13 cellular contexts compared by ENCODE assay signal in the genomic region with DNA sequence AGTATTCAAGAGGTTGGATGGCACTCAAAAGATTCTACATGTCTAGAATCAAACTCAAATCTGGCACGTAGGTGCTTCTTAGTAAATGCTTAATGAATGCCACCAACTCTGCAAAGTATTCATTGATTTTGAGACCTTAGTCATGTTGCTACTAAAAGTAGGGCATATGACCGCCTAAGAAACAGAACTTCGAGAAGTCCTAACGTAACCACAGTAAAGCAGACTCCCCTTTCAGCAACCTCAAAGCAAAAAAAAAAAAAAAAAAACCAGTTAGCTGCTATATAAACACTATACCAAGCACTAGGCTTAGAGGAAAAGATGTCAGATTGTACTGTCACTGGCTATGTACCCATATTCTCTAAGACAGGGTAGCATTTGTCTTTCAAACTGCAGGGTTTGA.
"Had no signal": no experiment of that assay in that cellular context is flagged by ENCODE, and none has a peak within 500 bp of the region (broad histone marks: within the 10 kb centered on the region; RNA-seq: fewer than 3 reads in every experiment).

No MANE protein-coding gene starts in this region.

- H3K4me3 Mint-ChIP-seq: activated T-cell treated with anti-CD3 and anti-CD28 coated beads, Interleukin-2, amount 50 U/mL, for 4 hours; brain; dendritic cell treated with granulocyte-macrophage colony-stimulating factor and Interleukin-4, amounts not matched to agents 40 ng/mL and 50 ng/mL, for 4 days; stimulated activated memory B cell treated with anti-CD40 and anti-IgM and Interleukin-4, amounts not matched to agents 10 μg/mL and 1 μg/mL and 100 μg/mL, for 72 hours had no signal

- FAIRE-seq: small intestine had no signal

- H3K9me3 ChIP-seq: neutrophil, tibial artery, vagina had no signal

- H3K27me3 Mint-ChIP-seq: brain; dendritic cell treated with granulocyte-macrophage colony-stimulating factor and Interleukin-4, amounts not matched to agents 40 ng/mL and 50 ng/mL, for 4 days; stimulated activated memory B cell treated with anti-CD40 and anti-IgM and Interleukin-4, amounts not matched to agents 10 μg/mL and 1 μg/mL and 100 μg/mL, for 72 hours had no signal

- ATAC-seq: right cardiac atrium; stimulated activated memory B cell treated with anti-CD40 and anti-IgM and Interleukin-4, amounts not matched to agents 10 μg/mL and 1 μg/mL and 100 μg/mL, for 72 hours had no signal

- H3K4me1 ChIP-seq: tibial artery, vagina had no signal

- H3K9me3 Mint-ChIP-seq: activated T-cell treated with anti-CD3 and anti-CD28 coated beads, Interleukin-2, amount 50 U/mL, for 4 hours; brain; dendritic cell treated with granulocyte-macrophage colony-stimulating factor and Interleukin-4, amounts not matched to agents 40 ng/mL and 50 ng/mL, for 4 days; stimulated activated memory B cell treated with anti-CD40 and anti-IgM and Interleukin-4, amounts not matched to agents 10 μg/mL and 1 μg/mL and 100 μg/mL, for 72 hours had no signal

- H3K4me1 Mint-ChIP-seq: brain; stimulated activated memory B cell treated with anti-CD40 and anti-IgM and Interleukin-4, amounts not matched to agents 10 μg/mL and 1 μg/mL and 100 μg/mL, for 72 hours had no signal

- H3K4me3 ChIP-seq: tibial artery, vagina had no signal

- DNase-seq: activated CD4-positive, CD25-positive, alpha-beta regulatory T cell treated with anti-CD3 and anti-CD28 coated beads, Interleukin-2, amount 50 U/mL, for 72 hours; activated T-cell treated with anti-CD3 and anti-CD28 coated beads, Interleukin-2, amount 50 U/mL, for 4 hours; amygdala; cerebellar nuclear complex; right cardiac atrium; small intestine; T-helper 9 cell; tibial artery had no signal

- H3K27ac ChIP-seq: neutrophil, tibial artery, vagina had no signal

- H3K27me3 ChIP-seq: neutrophil, tibial artery, vagina had no signal

- H3K27ac Mint-ChIP-seq: dendritic cell treated with granulocyte-macrophage colony-stimulating factor and Interleukin-4, amounts not matched to agents 40 ng/mL and 50 ng/mL, for 4 days; stimulated activated memory B cell treated with anti-CD40 and anti-IgM and Interleukin-4, amounts not matched to agents 10 μg/mL and 1 μg/mL and 100 μg/mL, for 72 hours had no signal
